In genomic region chr1:189429610-189430009, GRCh38 we compare ENCODE assay signal across 8 cellular contexts.
DNase-seq lines count a peak whose midpoint lies in the region; ATAC-seq and TF ChIP-seq lines count a peak whose summit lies in the region.

No MANE protein-coding gene starts in this region.

- H3K27ac ChIP-seq in left ventricle myocardium inferior (replicated peaks) (no peak overlapping the region), right cardiac atrium (ENCODE audit: low read length) (no peak overlapping the region), fibroblast of lung (ENCODE audit: insufficient read depth, low read length) (no peak overlapping the region)

- ATAC-seq in right cardiac atrium (no peak), HG03565 (IDR thresholded peaks at IDR 0.05; ENCODE audit: unreplicated experiment) (no peak), HG03139 (IDR thresholded peaks at IDR 0.05; ENCODE audit: unreplicated experiment) (no peak)

- H4K20me1 ChIP-seq in fibroblast of lung (ENCODE audit: control insufficient read depth, extremely low read depth, insufficient read depth, low read length) = no peaks in the 10 kb centered on the region

- H3K4me3 ChIP-seq in left ventricle myocardium inferior = no peak overlapping the region
- no peak overlapping the region for H3K4me3 ChIP-seq in right cardiac atrium (ENCODE audit: low read length)
- H3K4me3 ChIP-seq in NT2/D1 (ENCODE audit: insufficient read length, low read depth) = no peak overlapping the region
- H3K4me3 ChIP-seq in fibroblast of lung (replicated peaks in 1 of 4; ENCODE audit: control extremely low read depth in 1 of 4, insufficient read depth in 1 of 4, low read depth in 3 of 4, low read length in 4 of 4) = no peak overlapping the region

- H3K9me3 ChIP-seq in left ventricle myocardium inferior (replicated peaks) = no peaks in the 10 kb centered on the region
- no peaks in the 10 kb centered on the region for H3K9me3 ChIP-seq in right cardiac atrium (ENCODE audit: control insufficient read depth, low read length)
- H3K9me3 ChIP-seq in NT2/D1 (ENCODE audit: insufficient read depth, low read length) = no peaks in the 10 kb centered on the region
- H3K9me3 ChIP-seq in fibroblast of lung (ENCODE audit: control insufficient read depth, insufficient read depth, low read depth, low read length) = no peaks in the 10 kb centered on the region

- intact Hi-C loops in left ventricle myocardium inferior (cut with micrococcal nuclease) = no loop called here
- intact Hi-C loops in right cardiac atrium (cut with DNase I) = no loop called here

- H3K9ac ChIP-seq in NT2/D1 (ENCODE audit: insufficient read length, low read depth) (no peak overlapping the region), fibroblast of lung (ENCODE audit: insufficient read depth, low read length) (no peak overlapping the region)

- H2AFZ ChIP-seq in fibroblast of lung (ENCODE audit: low read length) = no peak overlapping the region

- H3K27me3 ChIP-seq in left ventricle myocardium inferior (ENCODE audit: low read depth) (no peaks in the 10 kb centered on the region), right cardiac atrium (ENCODE audit: control insufficient read depth, insufficient read depth) (no peaks in the 10 kb centered on the region), NT2/D1 (ENCODE audit: insufficient read depth, insufficient read length) (no peaks in the 10 kb centered on the region), fibroblast of lung (ENCODE audit: control insufficient read depth, insufficient read depth, low read length) (no peaks in the 10 kb centered on the region)

- H3K4me1 ChIP-seq in left ventricle myocardium inferior (no peaks in the 10 kb centered on the region), right cardiac atrium (ENCODE audit: control insufficient read depth, insufficient read depth, low read length) (no peaks in the 10 kb centered on the region), NT2/D1 (ENCODE audit: insufficient read depth, insufficient read length) (no peaks in the 10 kb centered on the region), fibroblast of lung (ENCODE audit: control insufficient read depth, extremely low read depth, insufficient read depth, low read length) (no peaks in the 10 kb centered on the region)

- H3K36me3 ChIP-seq in left ventricle myocardium inferior (no peaks in the 10 kb centered on the region), NT2/D1 (ENCODE audit: insufficient read depth, insufficient read length, low read length) (no peaks in the 10 kb centered on the region), fibroblast of lung (ENCODE audit: control insufficient read depth, insufficient read depth, low read length) (no peaks in the 10 kb centered on the region)

- DNase-seq in left ventricle myocardium inferior (no peak), right cardiac atrium (no peak), NT2/D1 (ENCODE audit: low read depth, low spot score) (peak; percentile 78), fibroblast of lung (ENCODE audit: low read depth in 2 of 2) (peak; percentile 24 to 72), germinal center (ENCODE audit: low spot score) (no peak)
- DNase-seq in stimulated activated CD4-positive, alpha-beta T cell treated with anti-CD3 and anti-CD28 coated beads, Interleukin-12 subunit alpha, Interleukin-12 subunit beta, amount 100 ng/mL, for 4 hours = no peak

- WGBS in right cardiac atrium = 49% methylated on average over 4 of the region's 4 CpGs

- H3K79me2 ChIP-seq in fibroblast of lung (ENCODE audit: control insufficient read depth, insufficient read depth, low read length) = no peaks in the 10 kb centered on the region

- TF ChIP-seq CTCF in left ventricle myocardium inferior (IDR thresholded peaks at IDR 0.05; ENCODE audit: borderline replicate concordance) (peak; percentile 18), fibroblast of lung (conservative IDR thresholded peaks at IDR 0.05 in 1 of 2, IDR thresholded peaks at IDR 0.05 in 1 of 2; ENCODE audit: low read depth in 1 of 2, low read length in 2 of 2) (peak; percentile 22 to 70)

- H3K4me2 ChIP-seq in fibroblast of lung (ENCODE audit: extremely low read depth, insufficient read depth, low read length) = no peak overlapping the region

Comparison
In these comparisons a context has a peak if more than half of its experiments do, and no peak if none do; other contexts are left out.
1. DNase-seq: peak in NT2/D1 (single experiment) and fibroblast of lung (2 of 2); none in left ventricle myocardium inferior (single experiment), right cardiac atrium (0 of 3), stimulated activated CD4-positive, alpha-beta T cell treated with anti-CD3 and anti-CD28 coated beads, Interleukin-12 subunit alpha, Interleukin-12 subunit beta, amount 100 ng/mL, for 4 hours (single experiment) and germinal center (single experiment).